Comparison of ENCODE assay signal across 14 cellular contexts in the genomic region with DNA sequence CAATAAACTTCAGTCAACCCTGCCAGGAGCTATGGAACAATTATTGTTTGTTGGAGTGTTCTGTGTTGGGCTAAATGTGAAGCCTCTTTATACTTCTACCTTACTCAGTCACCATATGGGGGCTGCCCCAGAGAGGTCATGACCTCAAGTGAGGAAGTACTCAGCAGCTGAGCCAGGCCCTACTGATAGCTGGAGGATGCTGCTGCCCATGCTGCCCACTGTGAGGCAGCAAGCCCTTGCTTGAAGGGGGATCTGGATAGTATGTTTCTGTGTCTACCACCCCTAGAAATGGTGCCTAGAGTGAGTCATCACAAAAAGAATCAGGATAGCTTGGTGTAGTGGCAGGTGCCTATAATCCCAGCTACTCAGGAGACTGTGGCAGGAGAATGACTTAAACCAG. TPM values are rescaled to one million over a fixed set of nuclear protein-coding genes. Genes with fewer than 3 reads are reported as not detected.
DNase-seq lines count a peak whose midpoint lies in the region; ATAC-seq and TF ChIP-seq lines count a peak whose summit lies in the region.
"Had no signal": no experiment of that assay in that cellular context is flagged by ENCODE, and none has a peak within 500 bp of the region (broad histone marks: within the 10 kb centered on the region; RNA-seq: fewer than 3 reads in every experiment).

No MANE protein-coding gene starts in this region.

- peak overlapping the region in 1 of 4 donors; percentile 21 for H3K4me3 Mint-ChIP-seq in CD4-positive, CD25-positive, alpha-beta regulatory T cell
- H3K4me3 Mint-ChIP-seq in activated naive CD8-positive, alpha-beta T cell treated with anti-CD3 and anti-CD28 coated beads for 36 hours = no peak overlapping the region
- H3K4me3 Mint-ChIP-seq: nephron had no signal

- H3K27me3 ChIP-seq in CD4-positive, CD25-positive, alpha-beta regulatory T cell (ENCODE audit: control insufficient read depth, insufficient read depth, low read length) = no peaks in the 10 kb centered on the region
- no peaks in the 10 kb centered on the region for H3K27me3 ChIP-seq in heart right ventricle
- H3K27me3 ChIP-seq: BE2C had no signal

- peaks cover 4 to 32% (median 20%) of the 10 kb centered on the region in 4 donors for H3K4me1 Mint-ChIP-seq in CD4-positive, CD25-positive, alpha-beta regulatory T cell
- peaks cover 21% of the 10 kb centered on the region for H3K4me1 Mint-ChIP-seq in activated naive CD8-positive, alpha-beta T cell treated with anti-CD3 and anti-CD28 coated beads for 36 hours

- H3K27ac Mint-ChIP-seq in CD4-positive, CD25-positive, alpha-beta regulatory T cell = peak overlapping the region in 2 of 3 donors; percentile 36 to 41
- peak overlapping the region; percentile 54 for H3K27ac Mint-ChIP-seq in activated naive CD8-positive, alpha-beta T cell treated with anti-CD3 and anti-CD28 coated beads for 36 hours

- no peak overlapping the region for H3K4me3 ChIP-seq in CD4-positive, CD25-positive, alpha-beta regulatory T cell (ENCODE audit: low read depth, low read length)
- no peak overlapping the region for H3K4me3 ChIP-seq in heart right ventricle

- intact Hi-C loops in heart right ventricle (cut with DNase I) = no loop called here

- no peak for DNase-seq in CD4-positive, CD25-positive, alpha-beta regulatory T cell
- peak; percentile 26 for DNase-seq in activated naive CD8-positive, alpha-beta T cell treated with anti-CD3 and anti-CD28 coated beads for 36 hours
- DNase-seq in pons (ENCODE audit: low spot score) (no peak), COLO668 (lab: John Stamatoyannopoulos, UW; ENCODE audit: unreplicated experiment) (no peak), heart right ventricle (no peak)
- DNase-seq: activated naive CD4-positive, alpha-beta T cell; BE2C; KG1; NCI-H526 treated with DMSO at 0.1 percent for 48 hours; stimulated activated CD4-positive, alpha-beta T cell treated with anti-CD3 and anti-CD28 coated beads, Interleukin-1b, Interleukin-23, amount 100 ng/mL, for 48 hours had no signal

- ATAC-seq in CD4-positive, CD25-positive, alpha-beta regulatory T cell (ENCODE audit: low read depth in 2 of 2) = no peak
- ATAC-seq in GM18907 (IDR thresholded peaks at IDR 0.05; ENCODE audit: unreplicated experiment) (peak; percentile 53), HG02973 (IDR thresholded peaks at IDR 0.05; ENCODE audit: unreplicated experiment) (peak; percentile 41), heart right ventricle (no peak), GM19467 (IDR thresholded peaks at IDR 0.05; ENCODE audit: unreplicated experiment) (no peak)

- H3K27ac ChIP-seq in CD4-positive, CD25-positive, alpha-beta regulatory T cell (ENCODE audit: insufficient read depth, low read length, poor library complexity, severe bottlenecking) = no peak overlapping the region
- no peak overlapping the region for H3K27ac ChIP-seq in heart right ventricle

- no peaks in the 10 kb centered on the region for H3K27me3 Mint-ChIP-seq in CD4-positive, CD25-positive, alpha-beta regulatory T cell
- no peaks in the 10 kb centered on the region for H3K27me3 Mint-ChIP-seq in activated naive CD8-positive, alpha-beta T cell treated with anti-CD3 and anti-CD28 coated beads for 36 hours

- TF ChIP-seq CTCF in heart right ventricle (IDR thresholded peaks at IDR 0.05) = no peak

- peaks cover 11% of the 10 kb centered on the region for H3K4me1 ChIP-seq in CD4-positive, CD25-positive, alpha-beta regulatory T cell (ENCODE audit: control insufficient read depth, insufficient read depth, low read length, poor library complexity, severe bottlenecking)
- H3K4me1 ChIP-seq in heart right ventricle = peaks cover 0 to 34% (median 9%) of the 10 kb centered on the region in 9 donors
- H3K4me1 ChIP-seq: BE2C had no signal

- peaks cover 5% of the 10 kb centered on the region for H3K36me3 Mint-ChIP-seq in CD4-positive, CD25-positive, alpha-beta regulatory T cell
- peaks cover 6% of the 10 kb centered on the region for H3K36me3 Mint-ChIP-seq in activated naive CD8-positive, alpha-beta T cell treated with anti-CD3 and anti-CD28 coated beads for 36 hours

- H3K9me3 ChIP-seq in CD4-positive, CD25-positive, alpha-beta regulatory T cell (ENCODE audit: control insufficient read depth in 2 of 2, low read length in 2 of 2) = no peaks in the 10 kb centered on the region
- no peaks in the 10 kb centered on the region for H3K9me3 ChIP-seq in heart right ventricle
- H3K9me3 ChIP-seq: BE2C had no signal

- no peaks in the 10 kb centered on the region for H3K9me3 Mint-ChIP-seq in CD4-positive, CD25-positive, alpha-beta regulatory T cell
- no peaks in the 10 kb centered on the region for H3K9me3 Mint-ChIP-seq in activated naive CD8-positive, alpha-beta T cell treated with anti-CD3 and anti-CD28 coated beads for 36 hours
- H3K9me3 Mint-ChIP-seq: nephron had no signal

- H3K36me3 ChIP-seq in CD4-positive, CD25-positive, alpha-beta regulatory T cell (ENCODE audit: control insufficient read depth, insufficient read depth, low read length) = no peaks in the 10 kb centered on the region
- H3K36me3 ChIP-seq in heart right ventricle = no peaks in the 10 kb centered on the region

RNA-seq across cellular contexts. Expression of a gene that starts 4.5 kb away (rescaled TPM):
- total RNA-seq in CD4-positive, CD25-positive, alpha-beta regulatory T cell = 1,148 TPM
- polyA plus RNA-seq in CD4-positive, CD25-positive, alpha-beta regulatory T cell = 1,000 to 10,000 TPM in 3 of 4 donors, 100 to 1,000 TPM in 1; 939 to 1,307 (median 1,200) TPM
- 1,000 to 10,000 TPM; 1,777 TPM for total RNA-seq in activated naive CD8-positive, alpha-beta T cell treated with anti-CD3 and anti-CD28 coated beads for 36 hours
- total RNA-seq in heart right ventricle = 100 to 1,000 TPM; 735 to 853 (median 785) TPM
- polyA plus RNA-seq in heart right ventricle = 1,000 to 10,000 TPM; 2,189 to 3,133 TPM

RNA-seq across cellular contexts. Expression of a gene that starts 14.0 kb away (rescaled TPM):
- 75.1 TPM for total RNA-seq in CD4-positive, CD25-positive, alpha-beta regulatory T cell
- 10 to 100 TPM in 2 of 4 donors, 1 to 10 TPM in 2; 9.0 to 14.2 (median 10.7) TPM for polyA plus RNA-seq in CD4-positive, CD25-positive, alpha-beta regulatory T cell
- 10 to 100 TPM; 23.8 to 24.3 TPM for total RNA-seq in activated naive CD8-positive, alpha-beta T cell treated with anti-CD3 and anti-CD28 coated beads for 36 hours
- total RNA-seq in heart right ventricle = 10 to 100 TPM in 1 of 10 donors, 1 to 10 TPM in 9; 7.5 to 13.3 (median 8.7) TPM
- 1 to 10 TPM; 3.5 to 7.5 TPM for polyA plus RNA-seq in heart right ventricle

RNA-seq across cellular contexts. Expression of a gene that starts 33.4 kb away (rescaled TPM):
- 15.2 TPM for total RNA-seq in CD4-positive, CD25-positive, alpha-beta regulatory T cell
- polyA plus RNA-seq in CD4-positive, CD25-positive, alpha-beta regulatory T cell = 1 to 10 TPM; 4.8 to 8.3 (median 6.4) TPM
- total RNA-seq in activated naive CD8-positive, alpha-beta T cell treated with anti-CD3 and anti-CD28 coated beads for 36 hours = 10 to 100 TPM; 16.1 to 17.1 TPM
- 10 to 100 TPM in 1 of 10 donors, 1 to 10 TPM in 9; 5.7 to 11.4 (median 7.8) TPM for total RNA-seq in heart right ventricle
- 1 to 10 TPM; 1.2 to 2.3 TPM for polyA plus RNA-seq in heart right ventricle

Comparison
In these comparisons a context has a peak if more than half of its experiments do, and no peak if none do; other contexts are left out.
1. ATAC-seq: peak in GM18907 (single experiment) and HG02973 (single experiment); none in CD4-positive, CD25-positive, alpha-beta regulatory T cell (0 of 2), heart right ventricle (0 of 8) and GM19467 (single experiment).